In genomic region chr1:168178227-168178637, GRCh38 we compare ENCODE assay signal across 9 cellular contexts. TPM values are rescaled to one million over a fixed set of nuclear protein-coding genes. Genes with fewer than 3 reads are reported as not detected.
DNase-seq lines count a peak whose midpoint lies in the region; ATAC-seq, FAIRE-seq and TF ChIP-seq lines count a peak whose summit lies in the region.
"Had no signal": no experiment of that assay in that cellular context is flagged by ENCODE, and none has a peak within 500 bp of the region (broad histone marks: within the 10 kb centered on the region; RNA-seq: fewer than 3 reads in every experiment).

No MANE protein-coding gene starts in this region.

- H3K27ac Mint-ChIP-seq in WTC11 = no peak overlapping the region
- H3K27ac Mint-ChIP-seq: activated naive CD8-positive, alpha-beta T cell treated with anti-CD3 and anti-CD28 coated beads, Interleukin-2, amount 50 U/mL, for 24 hours had no signal

- H4K20me1 ChIP-seq in PC-3 (ENCODE audit: low read length) = no peaks in the 10 kb centered on the region

- H3F3A ChIP-seq in PC-3 (ENCODE audit: low read length, unreplicated experiment) = no peaks in the 10 kb centered on the region

- H3K9me3 Mint-ChIP-seq in WTC11 = no peaks in the 10 kb centered on the region
- H3K9me3 Mint-ChIP-seq: activated naive CD8-positive, alpha-beta T cell treated with anti-CD3 and anti-CD28 coated beads, Interleukin-2, amount 50 U/mL, for 24 hours had no signal

- 0 out of 2 replicates have a peak, but pooled peaks cover 2% of the 10 kb centered on the region for H3K4me1 Mint-ChIP-seq in WTC11

- peak overlapping the region; percentile 10; the same call in 1 of the 2 replicates for H3K9ac ChIP-seq in PC-3 (ENCODE audit: low read length)

- no peaks in the 10 kb centered on the region for H3K36me3 Mint-ChIP-seq in WTC11

- H3K4me3 ChIP-seq in PC-3 (ENCODE audit: low read length) (peak overlapping the region; percentile 74), fibroblast of pulmonary artery (replicated peaks; ENCODE audit: low read depth, low read length) (peak overlapping the region; percentile 98), retinal pigment epithelial cell (ENCODE audit: low read length) (peak overlapping the region; percentile 98)

- DNase-seq in D721Med (ENCODE audit: insufficient read length, low spot score) (no peak), PC-3 (no peak), fibroblast of pulmonary artery (ENCODE audit: low read depth) (no peak), retinal pigment epithelial cell (ENCODE audit: low read depth) (no peak), WTC11 (ENCODE audit: low spot score) (no peak), DMS114 treated with DMSO at 0.1 percent for 48 hours (lab: John Stamatoyannopoulos, UW; ENCODE audit: unreplicated experiment) (no peak)
- DNase-seq in activated CD4-positive, alpha-beta T cell treated with anti-CD3 and anti-CD28 coated beads, Interleukin-2, amount 50 U/mL, for 48 hours = no peak

- H3K9me2 ChIP-seq in PC-3 (replicated peaks; ENCODE audit: low read length) = no peaks in the 10 kb centered on the region

- ATAC-seq in PC-3 = no peak
- no peak for ATAC-seq in WTC11
- no peak for ATAC-seq in GM21447 (IDR thresholded peaks at IDR 0.05; ENCODE audit: unreplicated experiment)

- peak; percentile 21 for FAIRE-seq in D721Med (lab: Jason Lieb, UNC)

- peaks cover 41% of the 10 kb centered on the region for H3K79me2 ChIP-seq in PC-3 (ENCODE audit: low read length)

- TF ChIP-seq CTCF in D721Med (IDR thresholded peaks at IDR 0.05; ENCODE audit: insufficient read depth, missing control alignments) (no peak), PC-3 (conservative IDR thresholded peaks at IDR 0.05; ENCODE audit: low read depth, low read length) (no peak), fibroblast of pulmonary artery (IDR thresholded peaks at IDR 0.05; ENCODE audit: low read length, missing control alignments) (no peak), retinal pigment epithelial cell (conservative IDR thresholded peaks at IDR 0.05; ENCODE audit: low read depth, low read length) (no peak), WTC11 (IDR thresholded peaks at IDR 0.05) (no peak)

- H3K27ac ChIP-seq in PC-3 (ENCODE audit: low read length) = peak overlapping the region; percentile 84

- TSS peak; percentile 95 for BruUV-seq in PC-3 (replicated peaks; lab: Mats Ljungman, UMichigan)

- H3K27me3 ChIP-seq in PC-3 (ENCODE audit: low read length) = no peaks in the 10 kb centered on the region

- peak overlapping the region; percentile 92 for H3K4me2 ChIP-seq in PC-3 (ENCODE audit: low read length)

- CTCF ChIA-PET in PC-3 (lab: Charles Lee) = interaction anchor here (1.1 kb wide), 1 partner anchor 144 kb away, joined by 4 read pairs; no protein-coding TSS in a partner anchor
- CTCF ChIA-PET in WTC11 (lab: Charles Lee) = interaction anchor here (0.7 to 2.2 kb wide), 5 partner anchors 9 to 187 kb away, joined by 3 to 8 read pairs (median 3); no protein-coding TSS in a partner anchor

- no peaks in the 10 kb centered on the region; the same call in none of the 2 replicates for H3K27me3 Mint-ChIP-seq in WTC11 (ENCODE audit: low read depth)

- H3K9me3 ChIP-seq in PC-3 (ENCODE audit: low read length) = no peaks in the 10 kb centered on the region

- H3K4me3 Mint-ChIP-seq in WTC11 = no peak overlapping the region
- H3K4me3 Mint-ChIP-seq: activated naive CD8-positive, alpha-beta T cell treated with anti-CD3 and anti-CD28 coated beads, Interleukin-2, amount 50 U/mL, for 24 hours had no signal

- intact Hi-C loops in PC-3 (cut with micrococcal nuclease) = loop anchor here (1.0 to 5.0 kb wide), 3 partner anchors 41 to 241 kb away; partner anchors contain the start of genes DCAF6, MPC2 and SFT2D2

- H3K4me1 ChIP-seq in PC-3 (ENCODE audit: insufficient read depth, low read length) = peaks cover 17% of the 10 kb centered on the region

- peak overlapping the region; percentile 92 for H2AFZ ChIP-seq in PC-3 (ENCODE audit: low read length)

- POLR2A ChIA-PET in PC-3 (lab: Charles Lee; ENCODE audit: unreplicated experiment) = no interaction called here
- POLR2A ChIA-PET in WTC11 (lab: Charles Lee) = no interaction called here

- H3K36me3 ChIP-seq in PC-3 (ENCODE audit: low read depth, low read length) = no peaks in the 10 kb centered on the region

TF ChIP-seq in WTC11, 78 proteins besides CTCF, POLR2A, EP300 and RAD21 (continues in another document):
- TF ChIP-seq RELA (CRISPR knock-in tag; IDR thresholded peaks at IDR 0.05; ENCODE audit: borderline replicate concordance) (no peak), KAT7 (CRISPR knock-in tag; IDR thresholded peaks at IDR 0.05; ENCODE audit: borderline replicate concordance) (no peak), JUN (CRISPR knock-in tag; IDR thresholded peaks at IDR 0.05) (no peak), ATF6 (CRISPR knock-in tag; IDR thresholded peaks at IDR 0.05) (no peak), ZNF671 (CRISPR knock-in tag; IDR thresholded peaks at IDR 0.05) (no peak), ZNF281 (CRISPR knock-in tag; IDR thresholded peaks at IDR 0.05) (no peak), TEAD4 (CRISPR knock-in tag; IDR thresholded peaks at IDR 0.05) (no peak), OVOL2 (CRISPR knock-in tag; IDR thresholded peaks at IDR 0.05; ENCODE audit: borderline replicate concordance) (no peak), JAZF1 (CRISPR knock-in tag; IDR thresholded peaks at IDR 0.05) (no peak), NR1H2 (CRISPR knock-in tag; IDR thresholded peaks at IDR 0.05) (no peak), ELF4 (CRISPR knock-in tag; IDR thresholded peaks at IDR 0.05; ENCODE audit: low read depth) (no peak)
- TF ChIP-seq, protein P1, sequence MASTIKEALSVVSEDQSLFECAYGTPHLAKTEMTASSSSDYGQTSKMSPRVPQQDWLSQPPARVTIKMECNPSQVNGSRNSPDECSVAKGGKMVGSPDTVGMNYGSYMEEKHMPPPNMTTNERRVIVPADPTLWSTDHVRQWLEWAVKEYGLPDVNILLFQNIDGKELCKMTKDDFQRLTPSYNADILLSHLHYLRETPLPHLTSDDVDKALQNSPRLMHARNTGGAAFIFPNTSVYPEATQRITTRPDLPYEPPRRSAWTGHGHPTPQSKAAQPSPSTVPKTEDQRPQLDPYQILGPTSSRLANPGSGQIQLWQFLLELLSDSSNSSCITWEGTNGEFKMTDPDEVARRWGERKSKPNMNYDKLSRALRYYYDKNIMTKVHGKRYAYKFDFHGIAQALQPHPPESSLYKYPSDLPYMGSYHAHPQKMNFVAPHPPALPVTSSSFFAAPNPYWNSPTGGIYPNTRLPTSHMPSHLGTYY (CRISPR knock-in tag; IDR thresholded peaks at IDR 0.05) = no peak

RNA-seq across cellular contexts. Expression of gene TIPRL, which starts 0.5 kb away (rescaled TPM):
- total RNA-seq in PC-3 (2014; rRNA removed) (41.6 and 50.1 TPM in 2 replicates), WTC11 (2021) (25.3 to 25.8 TPM (median 25.4 TPM) in 3 replicates)

RNA-seq across cellular contexts. Expression of gene GPR161, which starts 41.5 kb away (rescaled TPM):
- total RNA-seq in PC-3 (2014; rRNA removed) = 10.3 and 11.8 TPM in 2 replicates
- 11.0 to 11.6 TPM (median 11.2 TPM) in 3 replicates for total RNA-seq in WTC11 (2021)

RNA-seq across cellular contexts. Expression of gene SFT2D2, which starts 47.6 kb away (rescaled TPM):
- total RNA-seq in PC-3 (2014; rRNA removed) = 36.8 and 38.7 TPM in 2 replicates
- total RNA-seq in WTC11 (2021) = 23.2 to 28.1 TPM (median 25.2 TPM) in 3 replicates
